In the genomic region with DNA sequence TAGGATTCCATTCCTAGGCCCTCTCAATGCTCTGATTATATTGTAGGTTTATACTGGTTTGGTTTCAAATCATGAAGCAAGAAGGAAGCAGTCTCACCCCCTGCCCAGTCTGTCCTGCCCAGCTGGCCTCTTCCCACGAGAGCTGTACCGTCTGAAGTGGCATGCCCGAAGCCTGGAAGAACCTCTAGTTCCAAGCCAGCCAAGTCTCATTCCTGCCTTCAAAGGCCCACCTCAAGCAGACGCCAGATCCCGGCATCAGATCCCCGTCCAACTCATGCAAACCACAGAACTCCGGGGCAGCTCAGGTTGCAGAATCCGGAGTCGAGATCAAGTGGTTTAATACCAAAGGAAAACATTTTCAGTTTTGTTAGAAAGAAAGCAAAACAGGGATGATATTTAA, we compare ENCODE assay signal across 24 cellular contexts.
DNase-seq lines count a peak whose midpoint lies in the region; ATAC-seq and TF ChIP-seq lines count a peak whose summit lies in the region.
"Had no signal": no experiment of that assay in that cellular context is flagged by ENCODE, and none has a peak within 500 bp of the region (broad histone marks: within the 10 kb centered on the region; RNA-seq: fewer than 3 reads in every experiment).

No MANE protein-coding gene starts in this region.

- no peak overlapping the region for H3K4me3 Mint-ChIP-seq in natural killer cell treated with Interleukin-12 subunit alpha and Interleukin-12 subunit beta and Interleukin-15 and Interleukin-18, amount 100 ng/mL, for 72 hours
- H3K4me3 Mint-ChIP-seq in progenitor cell of endocrine pancreas (ENCODE audit: low read depth): no peak overlapping the region
- H3K4me3 Mint-ChIP-seq: activated CD4-positive, alpha-beta memory T cell treated with anti-CD3 and anti-CD28 coated beads, Interleukin-2, amount 10 ng/mL, durations not matched to agents 7 days and 5 days; activated naive CD4-positive, alpha-beta T cell treated with anti-CD3 and anti-CD28 coated beads, Interleukin-2, amount 50 U/mL, for 24 hours; stimulated activated naive CD8-positive, alpha-beta T cell treated with anti-CD3 and anti-CD28 coated beads, Interleukin-15, amount 100 ng/mL, for 72 hours had no signal

- peak; percentile 70 for DNase-seq in HT1080 (ENCODE audit: low read depth)
- peak; percentile 88 for DNase-seq in astrocyte of the hippocampus (ENCODE audit: low read depth, low spot score)
- DNase-seq in left kidney (ENCODE audit: low read depth, low spot score): peak; percentile 71
- peak; percentile 57 for DNase-seq in stromal cell of bone marrow (ENCODE audit: low read depth)
- no peak for DNase-seq in stimulated activated naive CD4-positive, alpha-beta T cell treated with Interleukin-2 at 50 U/mL for 16 hours (lab: John Stamatoyannopoulos, UW)
- DNase-seq in natural killer cell treated with Interleukin-12 subunit alpha and Interleukin-12 subunit beta and Interleukin-15 and Interleukin-18, amount 100 ng/mL, for 72 hours (ENCODE audit: low spot score): no peak
- DNase-seq in progenitor cell of endocrine pancreas (ENCODE audit: low spot score, unreplicated experiment): no peak
- DNase-seq: activated CD4-positive, alpha-beta memory T cell treated with anti-CD3 and anti-CD28 coated beads, Interleukin-2, amount 10 ng/mL, durations not matched to agents 7 days and 5 days; activated CD4-positive, CD25-positive, alpha-beta regulatory T cell treated with anti-CD3 and anti-CD28 coated beads, Interleukin-2, amount 50 U/mL, for 72 hours; COR-L47; DMS53; effector memory CD4-positive, alpha-beta T cell; foreskin fibroblast; GDM1; head of caudate nucleus; KBM-7; lower lobe of right lung; NCI-H1436 treated with DMSO at 0.1 percent for 48 hours; NCI-H446; stimulated activated naive CD8-positive, alpha-beta T cell treated with anti-CD3 and anti-CD28 coated beads, Interleukin-15, amount 100 ng/mL, for 72 hours; transverse colon had no signal

- no peak for ATAC-seq in natural killer cell treated with Interleukin-12 subunit alpha and Interleukin-12 subunit beta and Interleukin-15 and Interleukin-18, amount 100 ng/mL, for 72 hours
- ATAC-seq: HCT116; lower lobe of right lung; stimulated activated naive CD8-positive, alpha-beta T cell treated with anti-CD3 and anti-CD28 coated beads, Interleukin-15, amount 100 ng/mL, for 72 hours had no signal

- peaks cover 47 to 66% of the 10 kb centered on the region in 2 donors for H3K27me3 Mint-ChIP-seq in natural killer cell treated with Interleukin-12 subunit alpha and Interleukin-12 subunit beta and Interleukin-15 and Interleukin-18, amount 100 ng/mL, for 72 hours
- peaks cover 7% of the 10 kb centered on the region for H3K27me3 Mint-ChIP-seq in progenitor cell of endocrine pancreas
- H3K27me3 Mint-ChIP-seq: activated CD4-positive, alpha-beta memory T cell treated with anti-CD3 and anti-CD28 coated beads, Interleukin-2, amount 10 ng/mL, durations not matched to agents 7 days and 5 days; activated naive CD4-positive, alpha-beta T cell treated with anti-CD3 and anti-CD28 coated beads, Interleukin-2, amount 50 U/mL, for 24 hours had no signal

- peaks cover 10% of the 10 kb centered on the region for H3K36me3 Mint-ChIP-seq in natural killer cell treated with Interleukin-12 subunit alpha and Interleukin-12 subunit beta and Interleukin-15 and Interleukin-18, amount 100 ng/mL, for 72 hours
- H3K36me3 Mint-ChIP-seq in progenitor cell of endocrine pancreas (ENCODE audit: insufficient read depth): no peaks in the 10 kb centered on the region

- H3K4me1 Mint-ChIP-seq in natural killer cell treated with Interleukin-12 subunit alpha and Interleukin-12 subunit beta and Interleukin-15 and Interleukin-18, amount 100 ng/mL, for 72 hours (ENCODE audit: low read depth in 2 of 2): no peaks in the 10 kb centered on the region
- H3K4me1 Mint-ChIP-seq in progenitor cell of endocrine pancreas (ENCODE audit: low read depth): peaks cover 1% of the 10 kb centered on the region
- H3K4me1 Mint-ChIP-seq: activated CD4-positive, alpha-beta memory T cell treated with anti-CD3 and anti-CD28 coated beads, Interleukin-2, amount 10 ng/mL, durations not matched to agents 7 days and 5 days; activated naive CD4-positive, alpha-beta T cell treated with anti-CD3 and anti-CD28 coated beads, Interleukin-2, amount 50 U/mL, for 24 hours had no signal

- H3K27ac Mint-ChIP-seq in natural killer cell treated with Interleukin-12 subunit alpha and Interleukin-12 subunit beta and Interleukin-15 and Interleukin-18, amount 100 ng/mL, for 72 hours: no peak overlapping the region
- H3K27ac Mint-ChIP-seq in progenitor cell of endocrine pancreas: no peak overlapping the region
- H3K27ac Mint-ChIP-seq: activated CD4-positive, alpha-beta memory T cell treated with anti-CD3 and anti-CD28 coated beads, Interleukin-2, amount 10 ng/mL, durations not matched to agents 7 days and 5 days; activated naive CD4-positive, alpha-beta T cell treated with anti-CD3 and anti-CD28 coated beads, Interleukin-2, amount 50 U/mL, for 24 hours; activated T-helper 2 cell treated with anti-CD3 and anti-CD28 coated beads, Interferon-gamma antibody, Interleukin-2, Interleukin-4, amounts not matched to agents 10 μg/mL and 5 μg/mL and 100 μg/mL, durations not matched to agents 14 hours and 24 hours and 36 hours; stimulated activated naive CD8-positive, alpha-beta T cell treated with anti-CD3 and anti-CD28 coated beads, Interleukin-15, amount 100 ng/mL, for 72 hours had no signal

- no peaks in the 10 kb centered on the region for H3K9me3 Mint-ChIP-seq in natural killer cell treated with Interleukin-12 subunit alpha and Interleukin-12 subunit beta and Interleukin-15 and Interleukin-18, amount 100 ng/mL, for 72 hours
- H3K9me3 Mint-ChIP-seq in progenitor cell of endocrine pancreas (ENCODE audit: low read depth): no peaks in the 10 kb centered on the region

- no peak for TF ChIP-seq CTCF in progenitor cell of endocrine pancreas (IDR thresholded peaks at IDR 0.05; ENCODE audit: unreplicated experiment)

Comparison
In these comparisons a context has a peak if more than half of its experiments do, and no peak if none do; other contexts are left out.
1. DNase-seq: peak in HT1080 (single experiment), astrocyte of the hippocampus (single experiment), left kidney (single experiment) and stromal cell of bone marrow (single experiment); none in stimulated activated naive CD4-positive, alpha-beta T cell treated with Interleukin-2 at 50 U/mL for 16 hours (single experiment), natural killer cell treated with Interleukin-12 subunit alpha and Interleukin-12 subunit beta and Interleukin-15 and Interleukin-18, amount 100 ng/mL, for 72 hours (single experiment) and progenitor cell of endocrine pancreas (single experiment).